ENCODE assay signal across 8 cellular contexts in the genomic region with DNA sequence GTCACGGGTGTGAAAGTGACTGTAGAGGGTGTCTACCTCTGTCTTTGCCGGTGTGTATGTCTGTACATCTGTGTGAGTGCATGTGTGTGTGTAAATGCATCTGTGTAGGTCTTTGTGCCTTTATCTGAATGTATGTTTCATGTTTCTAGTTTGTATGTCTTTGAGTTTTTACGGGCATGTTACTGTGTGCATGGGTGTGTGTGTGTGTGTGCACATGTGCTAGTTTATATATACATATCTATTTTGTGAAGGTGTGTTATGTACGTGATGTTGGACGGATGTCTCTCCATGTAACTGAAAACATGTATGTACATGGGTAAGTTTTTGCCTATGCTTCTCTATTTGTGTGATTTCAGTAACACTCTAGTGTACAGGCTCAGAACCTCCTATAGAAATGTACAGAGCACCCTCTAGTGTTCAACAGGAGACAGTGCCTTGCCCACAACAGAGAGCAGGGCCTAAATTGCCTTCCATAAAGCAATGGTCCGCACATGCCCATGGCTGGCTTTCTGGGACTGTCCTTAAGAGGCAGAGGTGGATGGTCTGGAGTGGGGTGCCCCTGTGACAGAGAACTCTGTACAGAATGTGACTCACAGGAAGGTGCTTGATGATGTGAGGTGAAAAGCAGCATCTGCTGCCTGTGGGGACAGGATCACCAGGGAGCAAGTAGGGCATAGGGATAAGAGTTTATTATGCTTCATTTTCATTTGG.
A peak's percentile ranks its signal among the peaks of the same experiment; 100 is the strongest.
DNase-seq lines count a peak whose midpoint lies in the region; ATAC-seq and TF ChIP-seq lines count a peak whose summit lies in the region.

No MANE protein-coding gene starts in this region.

- ATAC-seq in HG02588 (IDR thresholded peaks at IDR 0.05; ENCODE audit: unreplicated experiment) (peak; percentile 99), left lobe of liver (peak; percentile 100)

- H3K9me3 ChIP-seq in MG63: no peaks in the 10 kb centered on the region

- H3K36me3 ChIP-seq in MG63: no peaks in the 10 kb centered on the region

- peak; percentile 64 for DNase-seq in AG08396 (ENCODE audit: low spot score)
- peak; percentile 20 for DNase-seq in MG63
- peak; percentile 47 for DNase-seq in SHP77 treated with DMSO at 0.1 percent for 48 hours (lab: John Stamatoyannopoulos, UW)
- peak; percentile 1 for DNase-seq in central memory CD4-positive, alpha-beta T cell
- DNase-seq in left lobe of liver (ENCODE audit: low spot score): no peak
- peak; percentile 90 for DNase-seq in superior temporal gyrus (ENCODE audit: extremely low spot score)

- no peaks in the 10 kb centered on the region for H3K27me3 ChIP-seq in MG63

- TF ChIP-seq CTCF in GM12875 (IDR thresholded peaks at IDR 0.05; ENCODE audit: borderline replicate concordance, insufficient read depth, low read depth, low read length): peak; percentile 84

- no peak overlapping the region for H3K4me3 ChIP-seq in GM12875 (ENCODE audit: low read depth, low read length)
- H3K4me3 ChIP-seq in MG63: no peak overlapping the region
